22 cellular contexts compared by ENCODE assay signal in the genomic region with DNA sequence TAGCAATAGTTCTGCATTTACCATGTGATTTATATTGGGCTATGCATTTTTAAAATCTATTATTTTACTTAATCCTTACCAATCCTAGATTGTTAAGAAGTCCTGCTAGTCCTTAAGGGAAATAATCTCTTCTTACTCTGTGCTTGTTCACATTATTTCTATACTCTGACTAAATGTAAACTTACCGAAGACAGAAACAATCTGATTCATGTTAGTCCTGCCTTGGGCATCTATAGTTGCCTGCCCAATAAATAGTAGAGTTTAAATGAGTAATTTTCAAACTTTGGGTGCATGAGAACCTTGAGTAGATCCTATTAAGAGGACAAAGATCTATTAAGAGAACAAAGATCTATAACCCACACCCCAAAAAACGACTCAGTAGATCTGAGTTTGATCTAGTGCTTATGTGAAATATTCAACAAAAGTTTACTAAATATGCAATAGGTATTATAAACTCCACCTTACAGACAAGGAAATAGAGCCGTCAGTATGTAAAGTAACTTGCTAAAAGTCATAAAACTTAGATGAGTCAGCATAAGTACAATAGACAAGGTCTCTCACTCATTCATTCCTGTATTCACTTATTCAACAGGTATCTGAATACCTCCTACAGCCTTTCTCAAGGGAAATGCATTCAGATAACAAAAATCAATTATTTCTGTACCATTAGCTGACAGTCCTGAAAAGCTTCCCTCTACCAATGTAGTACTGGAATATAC.
DNase-seq lines count a peak whose midpoint lies in the region; ATAC-seq and TF ChIP-seq lines count a peak whose summit lies in the region.
"Had no signal": no experiment of that assay in that cellular context is flagged by ENCODE, and none has a peak within 500 bp of the region (broad histone marks: within the 10 kb centered on the region; RNA-seq: fewer than 3 reads in every experiment).

No MANE protein-coding gene starts in this region.

- peak overlapping the region; percentile 49 for H3K27ac ChIP-seq in PC-3 (ENCODE audit: low read length)

- no peaks in the 10 kb centered on the region for H3K9me3 ChIP-seq in PC-3 (ENCODE audit: low read length)
- H3K9me3 ChIP-seq in mucosa of descending colon: no peaks in the 10 kb centered on the region
- H3K9me3 ChIP-seq: SK-N-SH had no signal

- CTCF ChIA-PET in PC-3 (lab: Charles Lee): no interaction called here

- H3K9ac ChIP-seq in PC-3 (ENCODE audit: low read length): no peak overlapping the region
- H3K9ac ChIP-seq: SK-N-SH had no signal

- peaks cover 5% of the 10 kb centered on the region for H3K4me1 Mint-ChIP-seq in type B pancreatic cell (ENCODE audit: unreplicated experiment)
- H3K4me1 Mint-ChIP-seq: CD14-positive monocyte had no signal

- POLR2A ChIA-PET in PC-3 (lab: Charles Lee; ENCODE audit: unreplicated experiment): interaction anchor here (0.6 kb wide), 1 partner anchor 130 kb away, joined by 5 read pairs; no protein-coding TSS in a partner anchor

- peaks cover 36% of the 10 kb centered on the region for H3K36me3 Mint-ChIP-seq in type B pancreatic cell
- H3K36me3 Mint-ChIP-seq: CD14-positive monocyte had no signal

- no peaks in the 10 kb centered on the region for H3K9me2 ChIP-seq in PC-3 (replicated peaks; ENCODE audit: low read length)
- H3K9me2 ChIP-seq: SK-N-SH had no signal

- peaks cover 5% of the 10 kb centered on the region for H3F3A ChIP-seq in PC-3 (ENCODE audit: low read length, unreplicated experiment)

- H3K4me2 ChIP-seq in PC-3 (ENCODE audit: low read length): peak overlapping the region; percentile 21; the same call in 1 of the 2 replicates
- H3K4me2 ChIP-seq: SK-N-SH had no signal

- no peak overlapping the region for H3K4me3 Mint-ChIP-seq in type B pancreatic cell
- H3K4me3 Mint-ChIP-seq: CD14-positive monocyte, HFFc6, IgD-negative memory B cell had no signal

- H2AFZ ChIP-seq in PC-3 (ENCODE audit: low read length): no peak overlapping the region

- 0 out of 2 replicates have a peak, but pooled peaks cover 5% of the 10 kb centered on the region for H3K36me3 ChIP-seq in PC-3 (ENCODE audit: low read depth, low read length)
- H3K36me3 ChIP-seq in mucosa of descending colon (ENCODE audit: low read depth): no peaks in the 10 kb centered on the region

- peak; percentile 65 for DNase-seq in PC-3
- peak; percentile 21 for DNase-seq in epithelial cell of esophagus (ENCODE audit: low read depth)
- no peak for DNase-seq in mucosa of descending colon
- DNase-seq in type B pancreatic cell (ENCODE audit: extremely low spot score, unreplicated experiment): no peak
- DNase-seq: AML-193, DMS79 treated with DMSO at 0.1 percent for 48 hours, HFFc6, Kasumi-1, MM.1S, NCI-H1092, NCI-H1436 treated with DMSO at 0.1 percent for 48 hours, NCI-H2029, NCI-H2171, NCI-H446, NCI-H69, SHP77, SK-N-SH had no signal

- H3K9me3 Mint-ChIP-seq in type B pancreatic cell: peaks cover 8% of the 10 kb centered on the region

- TF ChIP-seq CTCF in PC-3 (conservative IDR thresholded peaks at IDR 0.05; ENCODE audit: low read depth, low read length) (no peak), epithelial cell of esophagus (IDR thresholded peaks at IDR 0.05; ENCODE audit: insufficient read depth, low read depth, low read length, missing control alignments) (no peak), mucosa of descending colon (IDR thresholded peaks at IDR 0.05) (no peak), type B pancreatic cell (conservative IDR thresholded peaks at IDR 0.05) (no peak)

- H3K4me1 ChIP-seq in PC-3 (ENCODE audit: insufficient read depth, low read length) (peaks cover 41% of the 10 kb centered on the region), mucosa of descending colon (ENCODE audit: low read depth) (peaks cover 36% of the 10 kb centered on the region)

- no peaks in the 10 kb centered on the region for H4K20me1 ChIP-seq in PC-3 (ENCODE audit: low read length)

- no TSS peak for BruUV-seq in PC-3 (replicated peaks; lab: Mats Ljungman, UMichigan)

- H3K4me3 ChIP-seq in PC-3 (ENCODE audit: low read length) (no peak overlapping the region), epithelial cell of esophagus (ENCODE audit: low read length) (no peak overlapping the region), mucosa of descending colon (no peak overlapping the region)

- H3K27ac Mint-ChIP-seq in type B pancreatic cell: peak overlapping the region; percentile 25
- H3K27ac Mint-ChIP-seq: CD14-positive monocyte, HFFc6 had no signal

- intact Hi-C loops in PC-3 (cut with micrococcal nuclease) (no loop called here), mucosa of descending colon (cut with DNase I, micrococcal nuclease) (no loop called here)

- H3K27me3 Mint-ChIP-seq in type B pancreatic cell: no peaks in the 10 kb centered on the region
- H3K27me3 Mint-ChIP-seq: IgD-negative memory B cell had no signal

- no peaks in the 10 kb centered on the region for H3K79me2 ChIP-seq in PC-3 (ENCODE audit: low read length)

- no peaks in the 10 kb centered on the region for H3K27me3 ChIP-seq in PC-3 (ENCODE audit: low read length)

- ATAC-seq in PC-3 (peak; percentile 81), mucosa of descending colon (peak; percentile 91), GM19395 (IDR thresholded peaks at IDR 0.05; ENCODE audit: unreplicated experiment) (no peak), HG02642 (IDR thresholded peaks at IDR 0.05; ENCODE audit: poor library complexity, unreplicated experiment) (no peak), HG03521 (IDR thresholded peaks at IDR 0.05; ENCODE audit: unreplicated experiment) (no peak)

Comparison
In these comparisons a context has a peak if more than half of its experiments do, and no peak if none do; other contexts are left out.
1. ATAC-seq: peak in PC-3 (single experiment) and mucosa of descending colon (single experiment); none in GM19395 (single experiment), HG02642 (single experiment) and HG03521 (single experiment).
2. DNase-seq: peak in PC-3 (single experiment) and epithelial cell of esophagus (single experiment); none in mucosa of descending colon (0 of 3) and type B pancreatic cell (single experiment).